8 cellular contexts compared by ENCODE assay signal in the genomic region with DNA sequence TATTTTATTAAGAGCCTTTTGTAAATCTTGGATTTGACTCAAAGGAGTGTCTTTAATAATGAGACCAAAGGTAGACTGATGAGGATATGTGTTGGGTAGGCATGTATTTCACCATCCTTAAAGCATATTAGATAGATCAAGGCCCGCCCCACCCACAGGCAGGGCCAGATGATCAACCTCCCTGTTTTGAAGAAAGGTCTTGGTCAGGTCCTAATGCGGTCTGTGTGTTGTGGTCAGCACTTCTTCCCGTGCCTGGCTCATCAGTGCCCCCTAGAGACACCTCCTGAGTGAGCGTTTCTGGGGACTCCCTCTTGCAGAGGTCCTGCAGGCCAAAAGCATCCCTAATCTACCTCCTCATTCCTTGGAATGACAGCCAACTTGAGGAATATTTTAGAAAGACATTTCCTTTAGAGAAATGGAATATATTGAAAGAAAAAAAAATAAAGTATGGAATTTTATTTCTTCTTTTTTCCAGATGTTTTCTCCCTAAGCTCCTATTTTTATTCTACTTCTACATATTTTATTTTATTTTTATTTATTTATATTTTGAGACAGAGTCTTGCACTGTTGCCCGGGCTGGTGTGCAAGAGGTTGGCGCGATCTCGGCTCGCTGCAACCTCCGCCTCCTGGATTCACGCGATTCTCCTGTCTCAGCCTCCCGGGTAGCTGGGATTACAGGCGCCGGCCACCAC. TPM values are rescaled to one million over a fixed set of nuclear protein-coding genes. Genes with fewer than 3 reads are reported as not detected.
DNase-seq lines count a peak whose midpoint lies in the region; ATAC-seq and TF ChIP-seq lines count a peak whose summit lies in the region.

No MANE protein-coding gene starts in this region.

- H3K36me3 Mint-ChIP-seq in activated naive CD8-positive, alpha-beta T cell treated with anti-CD3 and anti-CD28 coated beads for 36 hours: no peaks in the 10 kb centered on the region

- no peak overlapping the region for H3K4me3 ChIP-seq in heart left ventricle

- no peak for TF ChIP-seq POLR2A in heart left ventricle (IDR thresholded peaks at IDR 0.05)

- peaks cover 9% of the 10 kb centered on the region for H3K27me3 Mint-ChIP-seq in activated naive CD8-positive, alpha-beta T cell treated with anti-CD3 and anti-CD28 coated beads for 36 hours

- H3K27ac Mint-ChIP-seq in activated naive CD8-positive, alpha-beta T cell treated with anti-CD3 and anti-CD28 coated beads for 36 hours: no peak overlapping the region

- WGBS in heart left ventricle, 4 donors: 70 to 72% (median 72%) methylated on average over 15 of the region's 15 CpGs

- H3K4me3 Mint-ChIP-seq in activated naive CD8-positive, alpha-beta T cell treated with anti-CD3 and anti-CD28 coated beads for 36 hours: no peak overlapping the region

- H3K36me3 ChIP-seq in heart left ventricle: no peaks in the 10 kb centered on the region

- ATAC-seq in GM19468 (IDR thresholded peaks at IDR 0.05; ENCODE audit: extremely low read depth, unreplicated experiment) (peak; percentile 74), HG03460 (IDR thresholded peaks at IDR 0.05; ENCODE audit: unreplicated experiment) (peak; percentile 97), heart left ventricle (peak; percentile 84 to 98 (median 95))

- H3K9me3 Mint-ChIP-seq in activated naive CD8-positive, alpha-beta T cell treated with anti-CD3 and anti-CD28 coated beads for 36 hours: no peaks in the 10 kb centered on the region

- TF ChIP-seq CTCF in heart left ventricle (IDR thresholded peaks at IDR 0.05): peak; percentile 74 to 94 (median 85)

- H3K9me3 ChIP-seq in heart left ventricle: no peaks in the 10 kb centered on the region

- H3K4me1 ChIP-seq in heart left ventricle: peaks cover 0 to 19% (median 10%) of the 10 kb centered on the region in 12 donors

- no peaks in the 10 kb centered on the region for H3K27me3 ChIP-seq in heart left ventricle

- intact Hi-C loops in heart left ventricle (cut with DNase I): loop anchor here (1.0 to 10.0 kb wide), 8 partner anchors 84 to 356 kb away; a partner anchor contains a TSS
- intact Hi-C loops in posterior vena cava (cut with DNase I): loop anchor here (5.0 kb wide), 2 partner anchors 83 to 88 kb away; no protein-coding TSS in a partner anchor

- H3K4me1 Mint-ChIP-seq in activated naive CD8-positive, alpha-beta T cell treated with anti-CD3 and anti-CD28 coated beads for 36 hours: peaks cover 2% of the 10 kb centered on the region

- H3K27ac ChIP-seq in heart left ventricle: peak overlapping the region; percentile 35 to 79 (median 68)

- DNase-seq in Daoy (ENCODE audit: low read depth) (peak; percentile 89), NCI-H82 treated with DMSO at 0.1 percent for 48 hours (lab: John Stamatoyannopoulos, UW; ENCODE audit: unreplicated experiment) (peak; percentile 28), heart left ventricle (peak; percentile 75 to 84 (median 81)), posterior vena cava (ENCODE audit: low spot score) (peak; percentile 94), NCI-H2227 (lab: John Stamatoyannopoulos, UW; ENCODE audit: unreplicated experiment) (no peak)
- peak; percentile 46 for DNase-seq in activated naive CD8-positive, alpha-beta T cell treated with anti-CD3 and anti-CD28 coated beads for 36 hours

RNA-seq across cellular contexts. Expression of a gene that starts 6.0 kb away (rescaled TPM):
- not detected in 2 replicates for total RNA-seq in Daoy (2014; rRNA removed; shearing (Covaris generic))
- not detected for total RNA-seq in activated naive CD8-positive, alpha-beta T cell treated with anti-CD3 and anti-CD28 coated beads for 36 hours
- not detected for total RNA-seq in heart left ventricle
- polyA plus RNA-seq in heart left ventricle: not detected
- total RNA-seq in posterior vena cava: under 1 TPM; 0.57 to 0.60 TPM
